In the genomic region with DNA sequence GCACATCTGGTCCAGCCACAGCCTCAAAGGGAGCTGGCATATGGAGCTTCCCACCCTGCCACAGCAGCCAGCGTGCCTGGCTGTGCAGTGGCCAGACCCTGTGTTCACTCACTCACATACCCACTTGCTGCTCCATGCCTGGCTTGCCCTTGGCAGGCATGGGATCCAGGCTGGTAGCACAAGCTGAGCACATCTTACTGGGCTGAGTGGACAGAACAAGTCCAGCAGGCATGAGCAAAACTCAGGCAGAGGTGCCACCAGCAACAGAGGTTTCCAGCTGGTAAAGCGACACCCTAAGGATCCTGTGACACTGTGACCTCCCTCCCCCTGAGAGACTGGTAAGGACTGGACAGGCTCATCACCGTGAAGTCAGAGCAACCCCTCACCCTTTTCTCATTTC, we compare ENCODE assay signal across 16 cellular contexts.
"Had no signal": no experiment of that assay in that cellular context is flagged by ENCODE, and none has a peak within 500 bp of the region (broad histone marks: within the 10 kb centered on the region; RNA-seq: fewer than 3 reads in every experiment).

No MANE protein-coding gene starts in this region.

- H3K27ac ChIP-seq: body of pancreas, SK-N-MC had no signal

- ATAC-seq: activated CD4-positive, alpha-beta T cell treated with anti-CD3 and anti-CD28 coated beads for 36 hours; activated naive CD4-positive, alpha-beta T cell treated with anti-CD3 and anti-CD28 coated beads, Interleukin-2, amount 50 U/mL, for 72 hours; body of pancreas; naive thymus-derived CD8-positive, alpha-beta T cell; WTC11 had no signal

- DNase-seq: activated CD4-positive, alpha-beta T cell treated with anti-CD3 and anti-CD28 coated beads for 36 hours; activated CD4-positive, alpha-beta T cell treated with anti-CD3 and anti-CD28 coated beads, Interleukin-2, amount 50 U/mL, for 48 hours; activated gamma-delta T cell; amniotic stem cell; body of pancreas; central memory CD4-positive, alpha-beta T cell; erythroblast; immature natural killer cell; kidney glomerular epithelial cell; mesenchymal stem cell; naive thymus-derived CD8-positive, alpha-beta T cell; nucleus accumbens had no signal

- H3K9me3 ChIP-seq: body of pancreas had no signal

- H3K27me3 ChIP-seq: body of pancreas had no signal

- H3K4me3 ChIP-seq: body of pancreas, SK-N-MC, skin epidermis had no signal
